29 cellular contexts compared by ENCODE assay signal in the genomic region with DNA sequence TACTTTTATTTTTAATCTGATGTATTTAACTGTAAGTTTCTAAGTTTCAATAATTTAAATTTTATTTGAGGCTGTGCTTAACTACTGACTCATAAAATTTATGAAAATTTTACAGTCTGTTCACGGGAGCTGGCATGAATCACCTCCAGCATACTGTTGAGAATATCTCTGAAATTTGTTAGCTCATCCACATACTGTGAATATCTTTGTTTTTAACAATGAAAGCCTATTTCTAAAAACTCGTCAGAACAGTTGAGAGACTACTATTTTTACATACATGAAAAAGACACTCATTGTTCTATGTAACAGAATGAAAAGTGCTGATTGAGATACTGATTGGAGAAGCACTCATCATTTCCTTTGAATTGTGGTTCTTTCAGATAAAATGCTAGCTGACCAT.
DNase-seq lines count a peak whose midpoint lies in the region; ATAC-seq and TF ChIP-seq lines count a peak whose summit lies in the region.
"Had no signal": no experiment of that assay in that cellular context is flagged by ENCODE, and none has a peak within 500 bp of the region (broad histone marks: within the 10 kb centered on the region; RNA-seq: fewer than 3 reads in every experiment).

No MANE protein-coding gene starts in this region.

- H3K9me3 Mint-ChIP-seq in natural killer cell: peaks cover 10% of the 10 kb centered on the region in 2 donors
- H3K9me3 Mint-ChIP-seq: activated T-helper 1 cell treated with anti-CD3 and anti-CD28 coated beads, Interleukin-12 subunit alpha, Interleukin-12 subunit beta, Interleukin-2, Interleukin-4 antibody, amounts not matched to agents 30 ng/mL and 10 ng/mL and 1 ng/mL, durations not matched to agents 14 hours and 24 hours and 36 hours had no signal

- no peaks in the 10 kb centered on the region for H3K36me3 Mint-ChIP-seq in natural killer cell
- H3K36me3 Mint-ChIP-seq: activated naive CD4-positive, alpha-beta T cell treated with anti-CD3 and anti-CD28 coated beads, Interleukin-2, amount 10 ng/mL, durations not matched to agents 7 days and 5 days had no signal

- peaks cover 2% of the 10 kb centered on the region for H3K9me3 ChIP-seq in RWPE2 (ENCODE audit: severe bottlenecking)
- H3K9me3 ChIP-seq: neutrophil, psoas muscle had no signal

- no peak overlapping the region for H3K27ac ChIP-seq in RWPE2 (ENCODE audit: poor library complexity, severe bottlenecking)
- H3K27ac ChIP-seq: breast epithelium, esophagus muscularis mucosa, left lung, neutrophil, psoas muscle, suprapubic skin had no signal

- no peaks in the 10 kb centered on the region for H3K4me1 Mint-ChIP-seq in natural killer cell
- H3K4me1 Mint-ChIP-seq: activated naive CD4-positive, alpha-beta T cell treated with anti-CD3 and anti-CD28 coated beads, Interleukin-2, amount 10 ng/mL, durations not matched to agents 7 days and 5 days; H9 had no signal

- H3K27me3 ChIP-seq in RWPE2 (ENCODE audit: insufficient read depth, poor library complexity, severe bottlenecking): no peaks in the 10 kb centered on the region
- H3K27me3 ChIP-seq: breast epithelium, esophagus muscularis mucosa, left lung, neutrophil, suprapubic skin had no signal

- intact Hi-C loops in natural killer cell (cut with micrococcal nuclease): no loop called here

- no peaks in the 10 kb centered on the region for H3K27me3 Mint-ChIP-seq in natural killer cell (ENCODE audit: low read depth in 2 of 2)
- H3K27me3 Mint-ChIP-seq: activated naive CD4-positive, alpha-beta T cell treated with anti-CD3 and anti-CD28 coated beads, Interleukin-2, amount 10 ng/mL, durations not matched to agents 7 days and 5 days had no signal

- DNase-seq in AG10803 (ENCODE audit: low read depth): peak; percentile 15
- DNase-seq in GM04503 (ENCODE audit: low read depth): peak; percentile 21
- DNase-seq in RWPE2 (ENCODE audit: low spot score): no peak
- DNase-seq in foreskin fibroblast: peak; percentile 1 to 19
- DNase-seq in natural killer cell: no peak
- DNase-seq in SW 1271 (lab: John Stamatoyannopoulos, UW): no peak
- DNase-seq: ACHN; activated CD4-positive, alpha-beta T cell treated with anti-CD3 and anti-CD28 coated beads, Interleukin-2, amount 50 U/mL, for 48 hours; activated naive CD4-positive, alpha-beta T cell treated with anti-CD3 and anti-CD28 coated beads, Interleukin-2, amount 10 ng/mL, durations not matched to agents 7 days and 5 days; amygdala; effector CD8-positive, alpha-beta T cell; H9; KBM-7; left lung; mesendoderm; NCI-H1694 treated with DMSO at 0.1 percent for 48 hours; NCI-H2171; NCI-H510A treated with DMSO at 0.1 percent for 48 hours; psoas muscle; SHP77; stimulated activated CD4-positive, alpha-beta T cell treated with anti-CD3 and anti-CD28 coated beads, Interleukin-15, amount 100 ng/mL, for 24 hours; stimulated activated naive CD4-positive, alpha-beta T cell had no signal

- H3K4me3 Mint-ChIP-seq in natural killer cell: no peak overlapping the region
- H3K4me3 Mint-ChIP-seq: activated naive CD4-positive, alpha-beta T cell treated with anti-CD3 and anti-CD28 coated beads, Interleukin-2, amount 10 ng/mL, durations not matched to agents 7 days and 5 days; activated T-helper 1 cell treated with anti-CD3 and anti-CD28 coated beads, Interleukin-12 subunit alpha, Interleukin-12 subunit beta, Interleukin-2, Interleukin-4 antibody, amounts not matched to agents 30 ng/mL and 10 ng/mL and 1 ng/mL, durations not matched to agents 14 hours and 24 hours and 36 hours; H9 had no signal

- ATAC-seq in RWPE2 (ENCODE audit: low read depth) (peak; percentile 68), natural killer cell (no peak), GM21381 (IDR thresholded peaks at IDR 0.05; ENCODE audit: unreplicated experiment) (no peak), HG02763 (IDR thresholded peaks at IDR 0.05; ENCODE audit: unreplicated experiment) (no peak)
- ATAC-seq: left lung, psoas muscle had no signal

- no peak for TF ChIP-seq CTCF in AG10803 (conservative IDR thresholded peaks at IDR 0.05; ENCODE audit: low read length)
- TF ChIP-seq CTCF in RWPE2 (IDR thresholded peaks at IDR 0.05; ENCODE audit: poor library complexity, severe bottlenecking): no peak
- no peak for TF ChIP-seq CTCF in foreskin fibroblast (IDR thresholded peaks at IDR 0.05; ENCODE audit: low read depth, low read length)
- no peak for TF ChIP-seq CTCF in natural killer cell (IDR thresholded peaks at IDR 0.05)

- H3K36me3 ChIP-seq in RWPE2 (ENCODE audit: low read depth): no peaks in the 10 kb centered on the region
- H3K36me3 ChIP-seq: breast epithelium, esophagus muscularis mucosa, left lung, neutrophil, suprapubic skin had no signal

- H3K4me3 ChIP-seq in AG10803 (ENCODE audit: low read length): no peak overlapping the region
- no peak overlapping the region for H3K4me3 ChIP-seq in RWPE2 (ENCODE audit: severe bottlenecking)
- H3K4me3 ChIP-seq in foreskin fibroblast (ENCODE audit: low read depth in 1 of 2, low read length in 2 of 2): no peak overlapping the region
- H3K4me3 ChIP-seq: breast epithelium, esophagus muscularis mucosa, left lung, psoas muscle, suprapubic skin had no signal

- H3K27ac Mint-ChIP-seq in natural killer cell: no peak overlapping the region
- H3K27ac Mint-ChIP-seq: activated naive CD4-positive, alpha-beta T cell treated with anti-CD3 and anti-CD28 coated beads, Interleukin-2, amount 10 ng/mL, durations not matched to agents 7 days and 5 days; activated T-helper 1 cell treated with anti-CD3 and anti-CD28 coated beads, Interleukin-12 subunit alpha, Interleukin-12 subunit beta, Interleukin-2, Interleukin-4 antibody, amounts not matched to agents 30 ng/mL and 10 ng/mL and 1 ng/mL, durations not matched to agents 14 hours and 24 hours and 36 hours; H9 had no signal

- no peaks in the 10 kb centered on the region for H3K4me1 ChIP-seq in RWPE2 (ENCODE audit: insufficient read depth, poor library complexity, severe bottlenecking)
- H3K4me1 ChIP-seq: breast epithelium, esophagus muscularis mucosa, left lung, psoas muscle, suprapubic skin had no signal

Comparison
In these comparisons a context has a peak if more than half of its experiments do, and no peak if none do; other contexts are left out.
1. DNase-seq: peak in AG10803 (single experiment), GM04503 (single experiment) and foreskin fibroblast (2 of 2); none in RWPE2 (single experiment), natural killer cell (single experiment) and SW 1271 (0 of 2).